ENCODE assay signal across 9 cellular contexts in genomic region chr20:5933802-5934436, GRCh38. TPM values are rescaled to one million over a fixed set of nuclear protein-coding genes. Genes with fewer than 3 reads are reported as not detected.
DNase-seq lines count a peak whose midpoint lies in the region; ATAC-seq and TF ChIP-seq lines count a peak whose summit lies in the region.
"Had no signal": no experiment of that assay in that cellular context is flagged by ENCODE, and none has a peak within 500 bp of the region (broad histone marks: within the 10 kb centered on the region; RNA-seq: fewer than 3 reads in every experiment).

No MANE protein-coding gene starts in this region.

- TF ChIP-seq EP300 in neural cell (conservative IDR thresholded peaks at IDR 0.05; ENCODE audit: poor library complexity, severe bottlenecking), result no peak

- DNase-seq in Right ventricle myocardium inferior (ENCODE audit: missing footprints), result no peak
- no peak for DNase-seq in cardiac septum (ENCODE audit: low spot score)
- DNase-seq in Karpas-422, result peak; percentile 71
- DNase-seq in activated T-helper 1 cell treated with anti-CD3 and anti-CD28 coated beads, Interleukin-12 subunit alpha, Interleukin-12 subunit beta, Interleukin-2, Interleukin-4 antibody, amounts not matched to agents 30 ng/mL and 10 ng/mL and 1 ng/mL, durations not matched to agents 14 hours and 24 hours and 36 hours (ENCODE audit: low spot score), result no peak
- DNase-seq in NCI-H226, result no peak
- DNase-seq in amniotic stem cell (lab: John Stamatoyannopoulos, UW), result no peak

- no peaks in the 10 kb centered on the region for H3K9me3 ChIP-seq in Karpas-422 (ENCODE audit: low read length)
- H3K9me3 ChIP-seq in neural cell (ENCODE audit: low read length), result no peaks in the 10 kb centered on the region

- H3K27me3 ChIP-seq in Karpas-422 (ENCODE audit: low read length), result no peaks in the 10 kb centered on the region
- H3K27me3 ChIP-seq in neural cell (ENCODE audit: insufficient read depth, low read depth, low read length), result no peaks in the 10 kb centered on the region

- no peak overlapping the region for H3K9ac ChIP-seq in Karpas-422 (ENCODE audit: low read length)
- no peak overlapping the region for H3K9ac ChIP-seq in neural cell (ENCODE audit: low read length)

- H3K27me3 Mint-ChIP-seq in activated T-helper 1 cell treated with anti-CD3 and anti-CD28 coated beads, Interleukin-12 subunit alpha, Interleukin-12 subunit beta, Interleukin-2, Interleukin-4 antibody, amounts not matched to agents 30 ng/mL and 10 ng/mL and 1 ng/mL, durations not matched to agents 14 hours and 24 hours and 36 hours (ENCODE audit: insufficient read depth), result peaks cover 2% of the 10 kb centered on the region

- ATAC-seq in Right ventricle myocardium inferior, result peak; percentile 66

- no peaks in the 10 kb centered on the region for H3F3A ChIP-seq in neural cell (ENCODE audit: insufficient read depth, low read length, poor library complexity, severe bottlenecking)

- no peak overlapping the region for H2AFZ ChIP-seq in Karpas-422 (ENCODE audit: low read length)
- H2AFZ ChIP-seq in neural cell (ENCODE audit: low read depth, low read length), result no peak overlapping the region

- peaks cover 7% of the 10 kb centered on the region for H3K4me1 Mint-ChIP-seq in activated T-helper 1 cell treated with anti-CD3 and anti-CD28 coated beads, Interleukin-12 subunit alpha, Interleukin-12 subunit beta, Interleukin-2, Interleukin-4 antibody, amounts not matched to agents 30 ng/mL and 10 ng/mL and 1 ng/mL, durations not matched to agents 14 hours and 24 hours and 36 hours (ENCODE audit: low read depth)

- no peak overlapping the region for H3K4me3 ChIP-seq in Karpas-422 (ENCODE audit: low read length)
- no peak overlapping the region for H3K4me3 ChIP-seq in neural cell (ENCODE audit: low read length)

- peaks cover 4% of the 10 kb centered on the region; the same call in 1 of the 2 replicates for H3K4me1 ChIP-seq in Karpas-422 (ENCODE audit: low read length)

- intact Hi-C loops in Right ventricle myocardium inferior (cut with DNase I) (loop anchor here (5.0 to 10.0 kb wide), 2 partner anchors 127 to 379 kb away; no protein-coding TSS in a partner anchor), cardiac septum (cut with DNase I) (loop anchor here (10.0 kb wide), 1 partner anchor 409 kb away; no protein-coding TSS in a partner anchor)
- intact Hi-C loops in activated T-helper 1 cell treated with anti-CD3 and anti-CD28 coated beads, Interleukin-12 subunit alpha, Interleukin-12 subunit beta, Interleukin-2, Interleukin-4 antibody, amounts not matched to agents 30 ng/mL and 10 ng/mL and 1 ng/mL, durations not matched to agents 14 hours and 24 hours and 36 hours (cut with micrococcal nuclease), result loop anchor here (1.0 kb wide), 1 partner anchor 405 kb away; no protein-coding TSS in a partner anchor

- no peak overlapping the region for H3K4me3 Mint-ChIP-seq in activated T-helper 1 cell treated with anti-CD3 and anti-CD28 coated beads, Interleukin-12 subunit alpha, Interleukin-12 subunit beta, Interleukin-2, Interleukin-4 antibody, amounts not matched to agents 30 ng/mL and 10 ng/mL and 1 ng/mL, durations not matched to agents 14 hours and 24 hours and 36 hours
- H3K4me3 Mint-ChIP-seq: activated naive CD4-positive, alpha-beta T cell treated with anti-CD3 and anti-CD28 coated beads, Interleukin-2, amount 50 U/mL, for 24 hours had no signal

- no peaks in the 10 kb centered on the region for H3K79me2 ChIP-seq in Karpas-422 (ENCODE audit: low read length)
- no peaks in the 10 kb centered on the region for H3K79me2 ChIP-seq in neural cell (replicated peaks; ENCODE audit: insufficient read depth, low read length)

- H3K9me2 ChIP-seq in Karpas-422 (replicated peaks; ENCODE audit: insufficient read depth, low read length), result no peaks in the 10 kb centered on the region
- no peaks in the 10 kb centered on the region for H3K9me2 ChIP-seq in neural cell (ENCODE audit: insufficient read depth, low read length)

- H3K9me3 Mint-ChIP-seq in activated T-helper 1 cell treated with anti-CD3 and anti-CD28 coated beads, Interleukin-12 subunit alpha, Interleukin-12 subunit beta, Interleukin-2, Interleukin-4 antibody, amounts not matched to agents 30 ng/mL and 10 ng/mL and 1 ng/mL, durations not matched to agents 14 hours and 24 hours and 36 hours, result no peaks in the 10 kb centered on the region
- H3K9me3 Mint-ChIP-seq: activated naive CD4-positive, alpha-beta T cell treated with anti-CD3 and anti-CD28 coated beads, Interleukin-2, amount 50 U/mL, for 24 hours had no signal

- H3K36me3 Mint-ChIP-seq in activated T-helper 1 cell treated with anti-CD3 and anti-CD28 coated beads, Interleukin-12 subunit alpha, Interleukin-12 subunit beta, Interleukin-2, Interleukin-4 antibody, amounts not matched to agents 30 ng/mL and 10 ng/mL and 1 ng/mL, durations not matched to agents 14 hours and 24 hours and 36 hours (ENCODE audit: low read depth), result peaks cover 9% of the 10 kb centered on the region
- H3K36me3 Mint-ChIP-seq: activated naive CD4-positive, alpha-beta T cell treated with anti-CD3 and anti-CD28 coated beads, Interleukin-2, amount 50 U/mL, for 24 hours had no signal

- TF ChIP-seq CTCF in VCaP (conservative IDR thresholded peaks at IDR 0.05), result peak; percentile 79
- peak; percentile 49 for TF ChIP-seq CTCF in neural cell (IDR thresholded peaks at IDR 0.05; ENCODE audit: poor library complexity, severe bottlenecking)

- H4K20me1 ChIP-seq in Karpas-422 (ENCODE audit: insufficient read depth, low read depth, low read length), result no peaks in the 10 kb centered on the region
- no peaks in the 10 kb centered on the region for H4K20me1 ChIP-seq in neural cell (ENCODE audit: insufficient read depth)

- peaks cover 9% of the 10 kb centered on the region; the same call in 1 of the 2 replicates for H3K36me3 ChIP-seq in Karpas-422 (ENCODE audit: insufficient read depth, low read length)
- no peaks in the 10 kb centered on the region for H3K36me3 ChIP-seq in neural cell (ENCODE audit: insufficient read depth, low read length)

- H3K27ac Mint-ChIP-seq in activated T-helper 1 cell treated with anti-CD3 and anti-CD28 coated beads, Interleukin-12 subunit alpha, Interleukin-12 subunit beta, Interleukin-2, Interleukin-4 antibody, amounts not matched to agents 30 ng/mL and 10 ng/mL and 1 ng/mL, durations not matched to agents 14 hours and 24 hours and 36 hours, result no peak overlapping the region
- H3K27ac Mint-ChIP-seq: activated naive CD4-positive, alpha-beta T cell treated with anti-CD3 and anti-CD28 coated beads, Interleukin-2, amount 50 U/mL, for 24 hours had no signal

- H3K27ac ChIP-seq in Karpas-422 (ENCODE audit: low read length) (no peak overlapping the region), VCaP (no peak overlapping the region), neural cell (ENCODE audit: low read length) (no peak overlapping the region)

- peak; percentile 44 for TF ChIP-seq RAD21 in neural cell (conservative IDR thresholded peaks at IDR 0.05)

- H3K4me2 ChIP-seq in Karpas-422 (ENCODE audit: low read depth, low read length, poor library complexity, severe bottlenecking) (no peak overlapping the region), neural cell (ENCODE audit: low read length) (no peak overlapping the region)

TF ChIP-seq in neural cell, 6 proteins besides CTCF, POLR2A, EP300 and RAD21 (continues in another document):
- TF ChIP-seq MXI1 (conservative IDR thresholded peaks at IDR 0.05; ENCODE audit: poor library complexity, severe bottlenecking), result no peak

RNA-seq across cellular contexts. Expression of gene TRMT6, which starts 16.4 kb away (rescaled TPM):
- total RNA-seq in Right ventricle myocardium inferior (6.1 TPM), cardiac septum (13.5 TPM)
- 21.1 and 26.8 TPM in 2 replicates for total RNA-seq in Karpas-422 (2014; rRNA removed; shearing (Covaris generic); ENCODE audit: low replicate concordance)
- 18.4 and 19.1 TPM in 2 replicates for polyA plus RNA-seq in neural cell
- polyA minus RNA-seq in neural cell, result 10.5 and 13.4 TPM in 2 replicates
- total RNA-seq in activated T-helper 1 cell treated with anti-CD3 and anti-CD28 coated beads, Interleukin-12 subunit alpha, Interleukin-12 subunit beta, Interleukin-2, Interleukin-4 antibody, amounts not matched to agents 30 ng/mL and 10 ng/mL and 1 ng/mL, durations not matched to agents 14 hours and 24 hours and 36 hours, result 36.1 and 38.9 TPM in 2 replicates

RNA-seq across cellular contexts. Expression of gene MCM8, which starts 16.5 kb away (rescaled TPM):
- total RNA-seq in Right ventricle myocardium inferior (6.4 TPM), cardiac septum (6.1 TPM)
- total RNA-seq in Karpas-422 (2014; rRNA removed; shearing (Covaris generic); ENCODE audit: low replicate concordance), result 11.5 and 12.6 TPM in 2 replicates
- polyA plus RNA-seq in neural cell, result 4.6 and 5.1 TPM in 2 replicates
- polyA minus RNA-seq in neural cell, result 5.6 and 8.8 TPM in 2 replicates
- 36.5 and 38.8 TPM in 2 replicates for total RNA-seq in activated T-helper 1 cell treated with anti-CD3 and anti-CD28 coated beads, Interleukin-12 subunit alpha, Interleukin-12 subunit beta, Interleukin-2, Interleukin-4 antibody, amounts not matched to agents 30 ng/mL and 10 ng/mL and 1 ng/mL, durations not matched to agents 14 hours and 24 hours and 36 hours

RNA-seq across cellular contexts. Expression of gene CHGB, which starts 22.6 kb away (rescaled TPM):
- total RNA-seq in Right ventricle myocardium inferior (7.2 TPM), cardiac septum (3.0 TPM)
- total RNA-seq in Karpas-422 (2014; rRNA removed; shearing (Covaris generic); ENCODE audit: low replicate concordance), result 0.07 and 0.11 TPM in 2 replicates
- polyA plus RNA-seq in neural cell, result 55.2 and 56.7 TPM in 2 replicates
- 58.2 and 61.0 TPM in 2 replicates for polyA minus RNA-seq in neural cell
- total RNA-seq in activated T-helper 1 cell treated with anti-CD3 and anti-CD28 coated beads, Interleukin-12 subunit alpha, Interleukin-12 subunit beta, Interleukin-2, Interleukin-4 antibody, amounts not matched to agents 30 ng/mL and 10 ng/mL and 1 ng/mL, durations not matched to agents 14 hours and 24 hours and 36 hours, result not detected in 2 replicates
